Comparison of ENCODE assay signal across 1 cellular context in the genomic region with DNA sequence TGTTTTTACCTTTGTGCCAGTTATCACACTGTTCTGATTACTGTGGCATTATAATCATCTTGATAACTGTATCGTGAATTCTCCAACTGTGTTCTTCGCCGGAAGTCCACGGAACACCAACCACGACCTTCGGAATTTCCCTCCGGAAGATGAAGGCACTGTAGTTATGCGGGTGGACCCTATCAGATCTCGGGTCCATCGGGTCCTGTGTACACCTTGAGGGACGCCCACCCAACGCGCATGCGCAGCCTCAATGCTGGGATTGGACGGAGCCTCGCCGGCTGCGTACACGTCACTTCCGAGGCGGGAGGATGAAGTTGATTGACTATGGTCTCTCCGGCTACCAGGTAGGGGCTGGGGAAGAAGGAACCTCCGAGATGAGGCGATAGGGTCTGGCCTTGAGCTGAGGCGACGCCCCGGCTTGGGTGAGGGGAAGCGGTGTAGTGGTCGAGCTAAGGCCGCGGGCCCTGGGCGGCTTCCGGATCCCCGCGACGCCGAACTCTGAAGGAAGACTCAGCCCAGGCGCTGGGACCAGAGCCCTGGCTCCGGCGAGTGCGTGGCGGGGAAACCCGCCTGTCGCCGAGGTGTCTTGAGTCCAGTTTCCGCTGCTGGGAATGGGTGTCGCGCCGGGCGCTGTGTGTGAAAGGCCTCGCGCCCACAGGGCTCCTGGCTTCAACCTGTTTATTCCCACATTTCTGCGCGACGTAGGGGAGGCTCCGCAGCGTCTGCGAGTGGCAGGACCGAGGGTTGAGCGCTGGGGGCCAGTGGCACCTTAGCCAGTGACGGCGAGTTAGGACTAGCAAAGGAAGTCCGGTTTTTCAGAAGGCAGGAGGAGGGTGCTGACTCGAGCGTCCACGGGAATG.
TF ChIP-seq lines count a peak whose summit lies in the region.

A gene with protein sequence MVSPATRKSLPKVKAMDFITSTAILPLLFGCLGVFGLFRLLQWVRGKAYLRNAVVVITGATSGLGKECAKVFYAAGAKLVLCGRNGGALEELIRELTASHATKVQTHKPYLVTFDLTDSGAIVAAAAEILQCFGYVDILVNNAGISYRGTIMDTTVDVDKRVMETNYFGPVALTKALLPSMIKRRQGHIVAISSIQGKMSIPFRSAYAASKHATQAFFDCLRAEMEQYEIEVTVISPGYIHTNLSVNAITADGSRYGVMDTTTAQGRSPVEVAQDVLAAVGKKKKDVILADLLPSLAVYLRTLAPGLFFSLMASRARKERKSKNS (plus strand): TSS at position 320 of the 863 bp plus-strand sequence. CDS start 8 bp downstream, at position 328.

TF ChIP-seq in HepG2, 621 proteins besides CTCF, POLR2A, EP300 and RAD21 (continued from another document and continues in another):
- TF ChIP-seq, protein P1, sequence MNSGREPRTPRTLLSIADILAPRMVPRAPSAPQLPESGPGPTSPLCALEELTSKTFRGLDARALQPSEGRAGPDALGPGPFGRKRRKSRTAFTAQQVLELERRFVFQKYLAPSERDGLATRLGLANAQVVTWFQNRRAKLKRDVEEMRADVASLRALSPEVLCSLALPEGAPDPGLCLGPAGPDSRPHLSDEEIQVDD (CRISPR knock-in tag; IDR thresholded peaks at IDR 0.05; ENCODE audit: borderline replicate concordance), result 0 out of 2 replicates have a peak, but pooled peaks have one; percentile 33
- TF ChIP-seq ZNF253 (CRISPR knock-in tag; IDR thresholded peaks at IDR 0.05; ENCODE audit: borderline replicate concordance) (no peak), ZNF629 (CRISPR knock-in tag; conservative IDR thresholded peaks at IDR 0.05) (no peak), BRCA1 (CRISPR knock-in tag; IDR thresholded peaks at IDR 0.05) (no peak), JUND (CRISPR knock-in tag; IDR thresholded peaks at IDR 0.05) (peak; percentile 36; the same call in 1 of the 2 replicates), ATRX (CRISPR knock-in tag; IDR thresholded peaks at IDR 0.05; ENCODE audit: borderline replicate concordance) (no peak), EED (CRISPR knock-in tag; IDR thresholded peaks at IDR 0.05) (no peak; the same call in 1 of the 2 replicates), NFKBIZ (CRISPR knock-in tag; IDR thresholded peaks at IDR 0.05) (no peak), ZNF841 (CRISPR knock-in tag; IDR thresholded peaks at IDR 0.05; ENCODE audit: borderline replicate concordance) (no peak), ETV6 (CRISPR knock-in tag; conservative IDR thresholded peaks at IDR 0.05) (no peak; the same call in 1 of the 2 replicates), NFYC (CRISPR knock-in tag; IDR thresholded peaks at IDR 0.05) (peak; percentile 93), ARNTL (CRISPR knock-in tag; IDR thresholded peaks at IDR 0.05) (no peak), HHEX (CRISPR knock-in tag; IDR thresholded peaks at IDR 0.05) (no peak), NR2F2 (IDR thresholded peaks at IDR 0.05; ENCODE audit: borderline replicate concordance, low read depth) (no peak), TARDBP (CRISPR knock-in tag; IDR thresholded peaks at IDR 0.05) (0 out of 2 replicates have a peak, but pooled peaks have one; percentile 14), ZNF260 (CRISPR knock-in tag; IDR thresholded peaks at IDR 0.05; ENCODE audit: borderline replicate concordance, low read depth) (no peak), SOX13 (IDR thresholded peaks at IDR 0.05) (no peak; the same call in 1 of the 2 replicates), SOX13 (CRISPR knock-in tag; conservative IDR thresholded peaks at IDR 0.05 in 1 of 2, IDR thresholded peaks at IDR 0.05 in 1 of 2) (0 out of 4 replicates have a peak, but pooled peaks of 1 of the 2 experiments have one; percentile 31), EHMT2 (IDR thresholded peaks at IDR 0.05; ENCODE audit: borderline replicate concordance, low read depth, low read length) (no peak; the same call in 1 of the 2 replicates), ATAD3A (CRISPR knock-in tag; IDR thresholded peaks at IDR 0.05) (no peak), ZNF256 (CRISPR knock-in tag; conservative IDR thresholded peaks at IDR 0.05) (no peak), RBFOX2 (IDR thresholded peaks at IDR 0.05; ENCODE audit: low read depth, low read length) (peak; percentile 76), LCORL (IDR thresholded peaks at IDR 0.05) (no peak), LCORL (CRISPR knock-in tag; IDR thresholded peaks at IDR 0.05) (no peak), IRX3 (CRISPR knock-in tag; IDR thresholded peaks at IDR 0.05; ENCODE audit: borderline replicate concordance, low read depth) (no peak; the same call in 1 of the 2 replicates), FOXC1 (CRISPR knock-in tag; IDR thresholded peaks at IDR 0.05; ENCODE audit: borderline replicate concordance) (no peak; the same call in 1 of the 2 replicates), ZNF780A (CRISPR knock-in tag; IDR thresholded peaks at IDR 0.05) (0 out of 2 replicates have a peak, but pooled peaks have one; percentile 53), ZNF143 (CRISPR knock-in tag; IDR thresholded peaks at IDR 0.05) (0 out of 2 replicates have a peak, but pooled peaks have one; percentile 10), JARID2 (CRISPR knock-in tag; IDR thresholded peaks at IDR 0.05; ENCODE audit: insufficient replicate concordance) (no peak), ZNF792 (CRISPR knock-in tag; IDR thresholded peaks at IDR 0.05) (peak; percentile 54; the same call in 1 of the 2 replicates), ZNF180 (CRISPR knock-in tag; IDR thresholded peaks at IDR 0.05; ENCODE audit: borderline replicate concordance, low read depth) (no peak), STAG1 (CRISPR knock-in tag; IDR thresholded peaks at IDR 0.05) (no peak), ARNT2 (CRISPR knock-in tag; IDR thresholded peaks at IDR 0.05; ENCODE audit: low read depth) (no peak), SNRNP70 (IDR thresholded peaks at IDR 0.05; ENCODE audit: low read depth, low read length) (no peak), ZNF891 (CRISPR knock-in tag; IDR thresholded peaks at IDR 0.05) (peak; percentile 85), ZNF547 (CRISPR knock-in tag; IDR thresholded peaks at IDR 0.05) (peak; percentile 67), ZNF136 (CRISPR knock-in tag; IDR thresholded peaks at IDR 0.05; ENCODE audit: low read depth) (no peak), MED8 (CRISPR knock-in tag; IDR thresholded peaks at IDR 0.05; ENCODE audit: insufficient replicate concordance) (no peak), ZNF30 (CRISPR knock-in tag; IDR thresholded peaks at IDR 0.05) (no peak), ZNF496 (CRISPR knock-in tag; IDR thresholded peaks at IDR 0.05; ENCODE audit: insufficient replicate concordance) (no peak), SP4 (CRISPR knock-in tag; IDR thresholded peaks at IDR 0.05) (peak; percentile 71; the same call in 1 of the 2 replicates), PLRG1 (conservative IDR thresholded peaks at IDR 0.05) (no peak)
- TF ChIP-seq, protein P2, sequence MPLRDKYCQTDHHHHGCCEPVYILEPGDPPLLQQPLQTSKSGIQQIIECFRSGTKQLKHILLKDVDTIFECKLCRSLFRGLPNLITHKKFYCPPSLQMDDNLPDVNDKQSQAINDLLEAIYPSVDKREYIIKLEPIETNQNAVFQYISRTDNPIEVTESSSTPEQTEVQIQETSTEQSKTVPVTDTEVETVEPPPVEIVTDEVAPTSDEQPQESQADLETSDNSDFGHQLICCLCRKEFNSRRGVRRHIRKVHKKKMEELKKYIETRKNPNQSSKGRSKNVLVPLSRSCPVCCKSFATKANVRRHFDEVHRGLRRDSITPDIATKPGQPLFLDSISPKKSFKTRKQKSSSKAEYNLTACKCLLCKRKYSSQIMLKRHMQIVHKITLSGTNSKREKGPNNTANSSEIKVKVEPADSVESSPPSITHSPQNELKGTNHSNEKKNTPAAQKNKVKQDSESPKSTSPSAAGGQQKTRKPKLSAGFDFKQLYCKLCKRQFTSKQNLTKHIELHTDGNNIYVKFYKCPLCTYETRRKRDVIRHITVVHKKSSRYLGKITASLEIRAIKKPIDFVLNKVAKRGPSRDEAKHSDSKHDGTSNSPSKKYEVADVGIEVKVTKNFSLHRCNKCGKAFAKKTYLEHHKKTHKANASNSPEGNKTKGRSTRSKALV (CRISPR knock-in tag; IDR thresholded peaks at IDR 0.05), result no peak
- TF ChIP-seq, protein P3, sequence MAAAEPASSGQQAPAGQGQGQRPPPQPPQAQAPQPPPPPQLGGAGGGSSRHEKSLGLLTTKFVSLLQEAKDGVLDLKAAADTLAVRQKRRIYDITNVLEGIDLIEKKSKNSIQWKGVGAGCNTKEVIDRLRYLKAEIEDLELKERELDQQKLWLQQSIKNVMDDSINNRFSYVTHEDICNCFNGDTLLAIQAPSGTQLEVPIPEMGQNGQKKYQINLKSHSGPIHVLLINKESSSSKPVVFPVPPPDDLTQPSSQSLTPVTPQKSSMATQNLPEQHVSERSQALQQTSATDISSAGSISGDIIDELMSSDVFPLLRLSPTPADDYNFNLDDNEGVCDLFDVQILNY (CRISPR knock-in tag; conservative IDR thresholded peaks at IDR 0.05), result 0 out of 2 replicates have a peak, but pooled peaks have one; percentile 55
- TF ChIP-seq, protein P4, sequence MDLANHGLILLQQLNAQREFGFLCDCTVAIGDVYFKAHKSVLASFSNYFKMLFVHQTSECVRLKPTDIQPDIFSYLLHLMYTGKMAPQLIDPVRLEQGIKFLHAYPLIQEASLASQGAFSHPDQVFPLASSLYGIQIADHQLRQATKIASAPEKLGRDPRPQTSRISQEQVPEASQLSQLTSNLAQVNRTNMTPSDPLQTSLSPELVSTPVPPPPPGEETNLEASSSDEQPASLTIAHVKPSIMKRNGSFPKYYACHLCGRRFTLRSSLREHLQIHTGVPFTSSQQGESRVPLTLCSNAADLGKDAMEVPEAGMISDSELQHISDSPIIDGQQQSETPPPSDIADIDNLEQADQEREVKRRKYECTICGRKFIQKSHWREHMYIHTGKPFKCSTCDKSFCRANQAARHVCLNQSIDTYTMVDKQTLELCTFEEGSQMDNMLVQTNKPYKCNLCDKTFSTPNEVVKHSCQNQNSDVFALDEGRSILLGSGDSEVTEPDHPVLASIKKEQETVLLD (CRISPR knock-in tag; IDR thresholded peaks at IDR 0.05; ENCODE audit: low read depth), result no peak
- TF ChIP-seq, protein P5, sequence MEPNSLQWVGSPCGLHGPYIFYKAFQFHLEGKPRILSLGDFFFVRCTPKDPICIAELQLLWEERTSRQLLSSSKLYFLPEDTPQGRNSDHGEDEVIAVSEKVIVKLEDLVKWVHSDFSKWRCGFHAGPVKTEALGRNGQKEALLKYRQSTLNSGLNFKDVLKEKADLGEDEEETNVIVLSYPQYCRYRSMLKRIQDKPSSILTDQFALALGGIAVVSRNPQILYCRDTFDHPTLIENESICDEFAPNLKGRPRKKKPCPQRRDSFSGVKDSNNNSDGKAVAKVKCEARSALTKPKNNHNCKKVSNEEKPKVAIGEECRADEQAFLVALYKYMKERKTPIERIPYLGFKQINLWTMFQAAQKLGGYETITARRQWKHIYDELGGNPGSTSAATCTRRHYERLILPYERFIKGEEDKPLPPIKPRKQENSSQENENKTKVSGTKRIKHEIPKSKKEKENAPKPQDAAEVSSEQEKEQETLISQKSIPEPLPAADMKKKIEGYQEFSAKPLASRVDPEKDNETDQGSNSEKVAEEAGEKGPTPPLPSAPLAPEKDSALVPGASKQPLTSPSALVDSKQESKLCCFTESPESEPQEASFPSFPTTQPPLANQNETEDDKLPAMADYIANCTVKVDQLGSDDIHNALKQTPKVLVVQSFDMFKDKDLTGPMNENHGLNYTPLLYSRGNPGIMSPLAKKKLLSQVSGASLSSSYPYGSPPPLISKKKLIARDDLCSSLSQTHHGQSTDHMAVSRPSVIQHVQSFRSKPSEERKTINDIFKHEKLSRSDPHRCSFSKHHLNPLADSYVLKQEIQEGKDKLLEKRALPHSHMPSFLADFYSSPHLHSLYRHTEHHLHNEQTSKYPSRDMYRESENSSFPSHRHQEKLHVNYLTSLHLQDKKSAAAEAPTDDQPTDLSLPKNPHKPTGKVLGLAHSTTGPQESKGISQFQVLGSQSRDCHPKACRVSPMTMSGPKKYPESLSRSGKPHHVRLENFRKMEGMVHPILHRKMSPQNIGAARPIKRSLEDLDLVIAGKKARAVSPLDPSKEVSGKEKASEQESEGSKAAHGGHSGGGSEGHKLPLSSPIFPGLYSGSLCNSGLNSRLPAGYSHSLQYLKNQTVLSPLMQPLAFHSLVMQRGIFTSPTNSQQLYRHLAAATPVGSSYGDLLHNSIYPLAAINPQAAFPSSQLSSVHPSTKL (CRISPR knock-in tag; IDR thresholded peaks at IDR 0.05), result 0 out of 2 replicates have a peak, but pooled peaks have one; percentile 16
- TF ChIP-seq, protein P6, sequence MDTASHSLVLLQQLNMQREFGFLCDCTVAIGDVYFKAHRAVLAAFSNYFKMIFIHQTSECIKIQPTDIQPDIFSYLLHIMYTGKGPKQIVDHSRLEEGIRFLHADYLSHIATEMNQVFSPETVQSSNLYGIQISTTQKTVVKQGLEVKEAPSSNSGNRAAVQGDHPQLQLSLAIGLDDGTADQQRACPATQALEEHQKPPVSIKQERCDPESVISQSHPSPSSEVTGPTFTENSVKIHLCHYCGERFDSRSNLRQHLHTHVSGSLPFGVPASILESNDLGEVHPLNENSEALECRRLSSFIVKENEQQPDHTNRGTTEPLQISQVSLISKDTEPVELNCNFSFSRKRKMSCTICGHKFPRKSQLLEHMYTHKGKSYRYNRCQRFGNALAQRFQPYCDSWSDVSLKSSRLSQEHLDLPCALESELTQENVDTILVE (CRISPR knock-in tag; IDR thresholded peaks at IDR 0.05), result no peak
- TF ChIP-seq, protein P7, sequence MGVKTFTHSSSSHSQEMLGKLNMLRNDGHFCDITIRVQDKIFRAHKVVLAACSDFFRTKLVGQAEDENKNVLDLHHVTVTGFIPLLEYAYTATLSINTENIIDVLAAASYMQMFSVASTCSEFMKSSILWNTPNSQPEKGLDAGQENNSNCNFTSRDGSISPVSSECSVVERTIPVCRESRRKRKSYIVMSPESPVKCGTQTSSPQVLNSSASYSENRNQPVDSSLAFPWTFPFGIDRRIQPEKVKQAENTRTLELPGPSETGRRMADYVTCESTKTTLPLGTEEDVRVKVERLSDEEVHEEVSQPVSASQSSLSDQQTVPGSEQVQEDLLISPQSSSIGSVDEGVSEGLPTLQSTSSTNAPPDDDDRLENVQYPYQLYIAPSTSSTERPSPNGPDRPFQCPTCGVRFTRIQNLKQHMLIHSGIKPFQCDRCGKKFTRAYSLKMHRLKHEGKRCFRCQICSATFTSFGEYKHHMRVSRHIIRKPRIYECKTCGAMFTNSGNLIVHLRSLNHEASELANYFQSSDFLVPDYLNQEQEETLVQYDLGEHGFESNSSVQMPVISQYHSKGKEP (CRISPR knock-in tag; IDR thresholded peaks at IDR 0.05), result no peak
- TF ChIP-seq, protein P8, sequence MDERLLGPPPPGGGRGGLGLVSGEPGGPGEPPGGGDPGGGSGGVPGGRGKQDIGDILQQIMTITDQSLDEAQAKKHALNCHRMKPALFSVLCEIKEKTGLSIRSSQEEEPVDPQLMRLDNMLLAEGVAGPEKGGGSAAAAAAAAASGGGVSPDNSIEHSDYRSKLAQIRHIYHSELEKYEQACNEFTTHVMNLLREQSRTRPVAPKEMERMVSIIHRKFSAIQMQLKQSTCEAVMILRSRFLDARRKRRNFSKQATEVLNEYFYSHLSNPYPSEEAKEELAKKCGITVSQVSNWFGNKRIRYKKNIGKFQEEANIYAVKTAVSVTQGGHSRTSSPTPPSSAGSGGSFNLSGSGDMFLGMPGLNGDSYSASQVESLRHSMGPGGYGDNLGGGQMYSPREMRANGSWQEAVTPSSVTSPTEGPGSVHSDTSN (CRISPR knock-in tag; IDR thresholded peaks at IDR 0.05), result peak; percentile 62; the same call in 1 of the 2 replicates
